Comparison of ENCODE assay signal across 23 cellular contexts in genomic region chr11:124646148-124646547, GRCh38. TPM values are rescaled to one million over a fixed set of nuclear protein-coding genes. Genes with fewer than 3 reads are reported as not detected.
DNase-seq lines count a peak whose midpoint lies in the region; ATAC-seq lines count a peak whose summit lies in the region.
"Had no signal": no experiment of that assay in that cellular context is flagged by ENCODE, and none has a peak within 500 bp of the region (broad histone marks: within the 10 kb centered on the region; RNA-seq: fewer than 3 reads in every experiment).

No MANE protein-coding gene starts in this region.

- CTCF ChIA-PET in CD8-positive, alpha-beta memory T cell (lab: Charles Lee), result no interaction called here

- no peaks in the 10 kb centered on the region for H3K9me3 ChIP-seq in CD8-positive, alpha-beta memory T cell (ENCODE audit: low read length)
- H3K9me3 ChIP-seq: BE2C, body of pancreas, esophagus squamous epithelium, tibial nerve had no signal

- H3K27me3 ChIP-seq in CD8-positive, alpha-beta memory T cell (ENCODE audit: insufficient read depth, low read length, poor library complexity, severe bottlenecking), result no peaks in the 10 kb centered on the region
- H3K27me3 ChIP-seq: BE2C, body of pancreas, esophagus squamous epithelium, tibial nerve had no signal

- H3K4me1 Mint-ChIP-seq in CD8-positive, alpha-beta memory T cell, result no peaks in the 10 kb centered on the region

- peaks cover 0 to 2% (median 0%) of the 10 kb centered on the region in 3 donors for H3K36me3 Mint-ChIP-seq in CD8-positive, alpha-beta memory T cell
- H3K36me3 Mint-ChIP-seq: natural killer cell had no signal

- no peaks in the 10 kb centered on the region for H3K36me3 ChIP-seq in CD8-positive, alpha-beta memory T cell (ENCODE audit: insufficient read depth, low read length)
- H3K36me3 ChIP-seq: BE2C had no signal

- no peak overlapping the region for H3K4me3 Mint-ChIP-seq in CD8-positive, alpha-beta memory T cell
- H3K4me3 Mint-ChIP-seq: effector memory CD8-positive, alpha-beta T cell; natural killer cell; stimulated activated naive CD8-positive, alpha-beta T cell treated with anti-CD3 and anti-CD28 coated beads, Interleukin-15, Interleukin-2, amounts not matched to agents 100 ng/mL and 50 ng/mL, for 24 hours had no signal

- no peaks in the 10 kb centered on the region for H3K4me1 ChIP-seq in CD8-positive, alpha-beta memory T cell (ENCODE audit: insufficient read depth, low read length)
- H3K4me1 ChIP-seq: BE2C had no signal

- DNase-seq in OCI-M1 (lab: John Stamatoyannopoulos, UW), result peak; percentile 81
- DNase-seq in CD8-positive, alpha-beta memory T cell, result no peak
- no peak for DNase-seq in AG20443 (ENCODE audit: low spot score)
- no peak for DNase-seq in NCI-H82 treated with DMSO at 0.1 percent for 48 hours (lab: John Stamatoyannopoulos, UW; ENCODE audit: unreplicated experiment)
- no peak for DNase-seq in activated CD4-positive, alpha-beta T cell treated with anti-CD3 and anti-CD28 coated beads for 1 hour
- DNase-seq: activated CD4-positive, alpha-beta T cell treated with anti-CD3 and anti-CD28 coated beads for 4 hours; BE2C; body of pancreas; effector memory CD8-positive, alpha-beta T cell; esophagus squamous epithelium; KG1; left colon; natural killer cell; NCI-H1417 treated with DMSO at 0.1 percent for 48 hours; stimulated activated CD4-positive, alpha-beta T cell treated with anti-CD3 and anti-CD28 coated beads, Interleukin-1b, Interleukin-23, amount 100 ng/mL, for 48 hours; T1000 had no signal

- no peaks in the 10 kb centered on the region for H3K27me3 Mint-ChIP-seq in CD8-positive, alpha-beta memory T cell
- H3K27me3 Mint-ChIP-seq: effector memory CD8-positive, alpha-beta T cell; stimulated activated naive CD8-positive, alpha-beta T cell treated with anti-CD3 and anti-CD28 coated beads, Interleukin-15, Interleukin-2, amounts not matched to agents 100 ng/mL and 50 ng/mL, for 24 hours had no signal

- H3K27ac Mint-ChIP-seq in CD8-positive, alpha-beta memory T cell, result no peak overlapping the region
- H3K27ac Mint-ChIP-seq: effector memory CD8-positive, alpha-beta T cell; natural killer cell; stimulated activated naive CD8-positive, alpha-beta T cell treated with anti-CD3 and anti-CD28 coated beads, Interleukin-15, Interleukin-2, amounts not matched to agents 100 ng/mL and 50 ng/mL, for 24 hours had no signal

- POLR2A ChIA-PET in CD8-positive, alpha-beta memory T cell (lab: Charles Lee), result no interaction called here

- H3K27ac ChIP-seq in CD8-positive, alpha-beta memory T cell (ENCODE audit: low read depth, low read length), result no peak overlapping the region
- H3K27ac ChIP-seq: body of pancreas, esophagus squamous epithelium, tibial nerve had no signal

- H3K9me3 Mint-ChIP-seq in CD8-positive, alpha-beta memory T cell, result no peaks in the 10 kb centered on the region
- H3K9me3 Mint-ChIP-seq: effector memory CD8-positive, alpha-beta T cell; natural killer cell; stimulated activated naive CD8-positive, alpha-beta T cell treated with anti-CD3 and anti-CD28 coated beads, Interleukin-15, Interleukin-2, amounts not matched to agents 100 ng/mL and 50 ng/mL, for 24 hours had no signal

- ATAC-seq in GM21529 (IDR thresholded peaks at IDR 0.05; ENCODE audit: unreplicated experiment), result peak; percentile 53
- ATAC-seq in HG03378 (IDR thresholded peaks at IDR 0.05; ENCODE audit: unreplicated experiment), result peak; percentile 45
- ATAC-seq: body of pancreas; effector memory CD8-positive, alpha-beta T cell; left colon; natural killer cell; SK-N-SH treated with all-trans-retinoic acid at 6 μM for 48 hours had no signal

- H3K4me3 ChIP-seq in CD8-positive, alpha-beta memory T cell (ENCODE audit: low read length), result no peak overlapping the region
- H3K4me3 ChIP-seq: body of pancreas, esophagus squamous epithelium, tibial nerve had no signal

RNA-seq across cellular contexts. Expression of gene TBRG1, which starts 23.5 kb away (rescaled TPM):
- 10 to 100 TPM; 38.4 to 49.5 TPM for total RNA-seq in CD8-positive, alpha-beta memory T cell
- 36.3 TPM for polyA plus RNA-seq in CD8-positive, alpha-beta memory T cell

RNA-seq across cellular contexts. Expression of gene SIAE, which starts 27.4 kb away (rescaled TPM):
- 1 to 10 TPM; 4.0 to 5.2 TPM for total RNA-seq in CD8-positive, alpha-beta memory T cell
- 0.85 TPM for polyA plus RNA-seq in CD8-positive, alpha-beta memory T cell

RNA-seq across cellular contexts. Expression of gene SPA17, which starts 27.6 kb away (rescaled TPM):
- total RNA-seq in CD8-positive, alpha-beta memory T cell, result 1 to 10 TPM; 2.2 to 3.9 TPM
- 1.4 TPM for polyA plus RNA-seq in CD8-positive, alpha-beta memory T cell

RNA-seq across cellular contexts. Expression of gene PANX3, which starts 34.9 kb away (rescaled TPM):
- total RNA-seq in CD8-positive, alpha-beta memory T cell, result not detected
- not detected for polyA plus RNA-seq in CD8-positive, alpha-beta memory T cell
- total RNA-seq: body of pancreas, esophagus squamous epithelium, H4, left colon, mesenteric fat pad, natural killer cell, tibial nerve had no signal
